In the genomic region with DNA sequence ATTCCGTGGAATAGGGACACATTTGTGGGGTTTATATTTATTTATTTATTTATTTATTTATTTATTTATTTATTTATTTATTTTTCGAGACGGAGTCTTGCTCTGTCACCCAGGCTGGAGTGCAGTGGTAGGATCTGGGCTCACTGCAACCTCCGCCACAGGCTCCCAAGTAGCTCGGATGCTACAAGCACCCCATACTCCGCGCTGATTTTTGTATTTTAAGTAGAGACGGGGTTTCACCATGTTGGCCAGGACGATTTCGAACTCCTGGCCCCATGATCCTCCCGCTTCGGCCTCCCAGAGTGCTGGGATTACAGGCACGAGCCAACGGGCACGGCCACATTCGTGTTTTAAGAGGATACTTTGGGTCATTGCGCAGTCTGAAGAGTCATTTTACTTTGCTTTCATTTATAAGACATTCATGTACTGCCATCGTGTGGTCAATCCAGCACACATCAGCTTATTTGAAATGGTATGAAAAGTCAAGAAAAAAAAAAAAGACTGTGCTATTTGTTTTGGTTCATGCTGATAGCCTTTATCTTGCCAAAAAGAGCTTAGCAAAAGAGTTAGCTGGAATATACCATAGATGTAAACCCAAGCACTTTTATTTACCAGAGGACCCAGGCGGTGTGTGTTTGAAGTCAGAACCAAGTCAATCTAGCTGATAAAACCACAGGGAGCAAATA, we compare ENCODE assay signal across 8 cellular contexts.
DNase-seq lines count a peak whose midpoint lies in the region; ATAC-seq, FAIRE-seq and TF ChIP-seq lines count a peak whose summit lies in the region.
"Not testable (repeated sequence)": the region's sequence is repeated elsewhere in the genome, so short reads cannot be mapped to it uniquely, and the experiment has no call there.

No MANE protein-coding gene starts in this region.

- H3K36me3 Mint-ChIP-seq in neural crest cell (ENCODE audit: low read depth), result not testable (repeated sequence)

- ATAC-seq in IMR-90 (ENCODE audit: low read depth) (peak; percentile 82), Right ventricle myocardium inferior (peak; percentile 65), aorta (ENCODE audit: low FRiP score) (peak; percentile 85)

- not testable (repeated sequence) for H3K27me3 Mint-ChIP-seq in neural crest cell (ENCODE audit: low read depth)

- CTCF ChIA-PET in IMR-90 (lab: Yijun Ruan, JAX), result not testable (repeated sequence)

- intact Hi-C loops in IMR-90 (cut with micrococcal nuclease), result loop anchor here (10.0 kb wide), 1 partner anchor 1068 kb away; no protein-coding TSS in a partner anchor
- intact Hi-C loops in Right ventricle myocardium inferior (cut with DNase I), result loop anchor here (5.0 kb wide), 1 partner anchor 1980 kb away; no protein-coding TSS in a partner anchor
- intact Hi-C loops in aorta (cut with DNase I), result loop anchor here (5.0 kb wide), 1 partner anchor 1980 kb away; no protein-coding TSS in a partner anchor

- H2BK20ac ChIP-seq in IMR-90 (ENCODE audit: low read depth, low read length), result not testable (repeated sequence)

- H3K4me1 Mint-ChIP-seq in neural crest cell, result not testable (repeated sequence)

- H3K4me3 Mint-ChIP-seq in neural crest cell, result peak overlapping the region; percentile 77

- not testable (repeated sequence) for H2AK5ac ChIP-seq in IMR-90 (ENCODE audit: low read depth, low read length)

- H2BK5ac ChIP-seq in IMR-90 (ENCODE audit: low read depth, low read length, poor library complexity, severe bottlenecking), result not testable (repeated sequence)

- not testable (repeated sequence) for H4K20me1 ChIP-seq in IMR-90 (ENCODE audit: insufficient read depth, low read length)

- TF ChIP-seq CTCF in IMR-90 (conservative IDR thresholded peaks at IDR 0.05; ENCODE audit: low read depth, low read length) (peak; percentile 34), neural crest cell (conservative IDR thresholded peaks at IDR 0.05) (peak; percentile 66)

- 81% methylated on average over 4 of the region's 19 CpGs; no CpG with 5 or more reads in 1 of the 2 experiments for WGBS in IMR-90 (ENCODE audit: extremely low coverage in 2 of 2, insufficient read length in 1 of 2), 2 experiments
- 25% methylated on average over 19 of the region's 19 CpGs for WGBS in aorta, 2 donors

- not testable (repeated sequence) for H3K79me1 ChIP-seq in IMR-90 (ENCODE audit: low read depth in 1 of 2, low read length in 2 of 2)

- not testable (repeated sequence) for H4K91ac ChIP-seq in IMR-90 (ENCODE audit: insufficient read depth, low read depth, low read length)

- not testable (repeated sequence) for BruUV-seq in IMR-90 (replicated peaks; lab: Mats Ljungman, UMichigan)

- H2BK120ac ChIP-seq in IMR-90 (ENCODE audit: low read depth, low read length), result not testable (repeated sequence)

- not testable (repeated sequence) for H3K4ac ChIP-seq in IMR-90 (ENCODE audit: low read depth, low read length)

- dilution Hi-C loops in IMR-90 (cut with HindIII; ENCODE audit: low sequenced_read_pairs, unreplicated experiment), result not testable (repeated sequence)

- POLR2A ChIA-PET in IMR-90 (lab: Charles Lee; ENCODE audit: unreplicated experiment), result not testable (repeated sequence)

- FAIRE-seq in GM12892 (lab: Jason Lieb, UNC), result peak; percentile 95

- peak overlapping the region; percentile 39 for H3K4me3 ChIP-seq in IMR-90 (ENCODE audit: insufficient read depth, low read depth, low read length)
- not testable (repeated sequence) for H3K4me3 ChIP-seq in aorta (ENCODE audit: low read length in 2 of 2)

- not testable (repeated sequence) for H3K27me3 ChIP-seq in IMR-90 (ENCODE audit: control insufficient read depth, insufficient read depth, low read length); aorta (ENCODE audit: control insufficient read depth in 1 of 2, insufficient read depth in 2 of 2, low read length in 1 of 2)

- H3K27ac Mint-ChIP-seq in neural crest cell (ENCODE audit: unreplicated experiment), result not testable (repeated sequence)

- not testable (repeated sequence) for H3K27ac ChIP-seq in IMR-90 (ENCODE audit: insufficient read depth, low read length); aorta (ENCODE audit: low read depth in 1 of 2, low read length in 2 of 2)

- not testable (repeated sequence) for H3K9me3 Mint-ChIP-seq in neural crest cell

- H3K4me2 ChIP-seq in IMR-90 (ENCODE audit: low read depth, low read length), result peak overlapping the region; percentile 99

- H3K18ac ChIP-seq in IMR-90 (ENCODE audit: low read depth, low read length), result not testable (repeated sequence)

- not testable (repeated sequence) for H4K5ac ChIP-seq in IMR-90 (ENCODE audit: low read depth, low read length)

- in situ Hi-C loops in IMR-90 (cut with MboI; ENCODE audit: low sequenced_read_pairs), result loop anchor here (10.0 to 25.0 kb wide), 2 partner anchors 95 to 1978 kb away; no protein-coding TSS in a partner anchor

- not testable (repeated sequence) for H2AK9ac ChIP-seq in IMR-90 (replicated peaks; ENCODE audit: low read depth, low read length, poor library complexity)

- TF ChIP-seq POLR2A in GM12892 (IDR thresholded peaks at IDR 0.05; ENCODE audit: low read depth, low read length); IMR-90 (IDR thresholded peaks at IDR 0.05; ENCODE audit: low read depth, low read length): not testable (repeated sequence)

- H2AFZ ChIP-seq in IMR-90 (replicated peaks; ENCODE audit: low read length, poor library complexity), result peak overlapping the region; percentile 72

- not testable (repeated sequence) for H3K9me3 ChIP-seq in IMR-90 (ENCODE audit: control insufficient read depth, insufficient read depth, low read length); aorta (ENCODE audit: control insufficient read depth, low read length)

- H2BK15ac ChIP-seq in IMR-90 (ENCODE audit: low read depth, low read length), result not testable (repeated sequence)

- H3K36me3 ChIP-seq in IMR-90 (ENCODE audit: control insufficient read depth, insufficient read depth, low read length); aorta (ENCODE audit: control insufficient read depth in 1 of 2, insufficient read depth in 2 of 2, low read length in 1 of 2): not testable (repeated sequence)

- not testable (repeated sequence) for H4K8ac ChIP-seq in IMR-90 (ENCODE audit: low read depth in 2 of 2, low read length in 2 of 2)

- H3K56ac ChIP-seq in IMR-90 (ENCODE audit: extremely low read depth, insufficient read depth, low read length), result not testable (repeated sequence)

- not testable (repeated sequence) for H3K14ac ChIP-seq in IMR-90 (replicated peaks; ENCODE audit: low read depth, low read length)

- peak overlapping the region; percentile 67 for H3K9ac ChIP-seq in IMR-90 (ENCODE audit: low read depth, low read length)

- H3K23ac ChIP-seq in IMR-90 (ENCODE audit: low read depth, low read length), result not testable (repeated sequence)

- not testable (repeated sequence) for H3K4me1 ChIP-seq in IMR-90 (ENCODE audit: control insufficient read depth, insufficient read depth, low read length); aorta (ENCODE audit: control insufficient read depth in 1 of 2, insufficient read depth in 2 of 2, low read length in 2 of 2)

- not testable (repeated sequence) for H3K9me1 ChIP-seq in IMR-90 (ENCODE audit: insufficient read depth, low read length)

- not testable (repeated sequence) for DNase-seq in GM12892 (ENCODE audit: insufficient read length)
- peak; percentile 58 for DNase-seq in HCEC 1CT
- peak; percentile 7 for DNase-seq in IMR-90
- peak; percentile 68 for DNase-seq in OCI-M1 (lab: John Stamatoyannopoulos, UW)
- DNase-seq in astrocyte of the hippocampus (ENCODE audit: low read depth, low spot score), result peak; percentile 29
- DNase-seq in Right ventricle myocardium inferior (ENCODE audit: missing footprints), result peak; percentile 37
- DNase-seq in neural crest cell (ENCODE audit: low read depth, low spot score), result peak; percentile 14
- DNase-seq in aorta, result peak; percentile 40 to 68

- peak; percentile 27; the same call in 1 of the 2 replicates for TF ChIP-seq RAD21 in IMR-90 (IDR thresholded peaks at IDR 0.05; ENCODE audit: low read length)
